Comparison of ENCODE assay signal across 19 cellular contexts in genomic region chr7:69622014-69622818, GRCh38.
"Had no signal": no experiment of that assay in that cellular context is flagged by ENCODE, and none has a peak within 500 bp of the region (broad histone marks: within the 10 kb centered on the region; RNA-seq: fewer than 3 reads in every experiment).

No MANE protein-coding gene starts in this region.

- H3K4me1 Mint-ChIP-seq: activated CD4-positive, alpha-beta memory T cell treated with anti-CD3 and anti-CD28 coated beads, Interleukin-2, amount 10 ng/mL, durations not matched to agents 7 days and 5 days; activated naive CD4-positive, alpha-beta T cell treated with anti-CD3 and anti-CD28 coated beads, Interleukin-2, amount 50 U/mL, for 24 hours had no signal

- H3K27ac ChIP-seq: adrenal gland, gastroesophageal sphincter, hepatocyte, pancreas, sigmoid colon, spleen, upper lobe of left lung, WERI-Rb-1 had no signal

- H3K36me3 Mint-ChIP-seq: activated naive CD4-positive, alpha-beta T cell treated with anti-CD3 and anti-CD28 coated beads, Interleukin-2, amount 50 U/mL, for 24 hours; naive B cell had no signal

- H2AFZ ChIP-seq: hepatocyte had no signal

- FAIRE-seq: keratinocyte, pancreas had no signal

- H3K27me3 Mint-ChIP-seq: activated CD4-positive, alpha-beta memory T cell treated with anti-CD3 and anti-CD28 coated beads, Interleukin-2, amount 10 ng/mL, durations not matched to agents 7 days and 5 days had no signal

- H3K27ac Mint-ChIP-seq: activated CD4-positive, alpha-beta memory T cell treated with anti-CD3 and anti-CD28 coated beads, Interleukin-2, amount 10 ng/mL, durations not matched to agents 7 days and 5 days; activated naive CD4-positive, alpha-beta T cell treated with anti-CD3 and anti-CD28 coated beads, Interleukin-2, amount 50 U/mL, for 24 hours; activated T-cell treated with anti-CD3 and anti-CD28 coated beads, Interleukin-2, amount 50 U/mL, for 24 hours; naive B cell; stimulated activated naive CD8-positive, alpha-beta T cell treated with anti-CD3 and anti-CD28 coated beads, Interleukin-15, amount 100 ng/mL, for 72 hours had no signal

- H3K4me3 ChIP-seq: adrenal gland, gastroesophageal sphincter, hepatocyte, pancreas, sigmoid colon, spleen, upper lobe of left lung had no signal

- H3K27me3 ChIP-seq: adrenal gland, gastroesophageal sphincter, hepatocyte, pancreas, sigmoid colon, spleen, upper lobe of left lung had no signal

- DNase-seq: activated CD4-positive, alpha-beta memory T cell treated with anti-CD3 and anti-CD28 coated beads, Interleukin-2, amount 10 ng/mL, durations not matched to agents 7 days and 5 days; activated CD4-positive, alpha-beta T cell treated with anti-CD3 and anti-CD28 coated beads for 4 hours; activated effector memory CD4-positive, alpha-beta T cell treated with Interleukin-2 at 50 U/mL for 16 hours; activated T-cell treated with anti-CD3 and anti-CD28 coated beads, Interleukin-2, amount 50 U/mL, for 24 hours; adrenal gland; dermis blood vessel endothelial cell; erythroblast; naive B cell; sigmoid colon; spleen; stimulated activated naive CD8-positive, alpha-beta T cell treated with anti-CD3 and anti-CD28 coated beads, Interleukin-15, amount 100 ng/mL, for 72 hours; upper lobe of left lung; WERI-Rb-1 had no signal

- H3K4me1 ChIP-seq: pancreas, spleen, upper lobe of left lung had no signal

- H3K4me2 ChIP-seq: hepatocyte had no signal

- H3K9me3 Mint-ChIP-seq: activated CD4-positive, alpha-beta memory T cell treated with anti-CD3 and anti-CD28 coated beads, Interleukin-2, amount 10 ng/mL, durations not matched to agents 7 days and 5 days; activated naive CD4-positive, alpha-beta T cell treated with anti-CD3 and anti-CD28 coated beads, Interleukin-2, amount 50 U/mL, for 24 hours; activated T-cell treated with anti-CD3 and anti-CD28 coated beads, Interleukin-2, amount 50 U/mL, for 24 hours; naive B cell; stimulated activated naive CD8-positive, alpha-beta T cell treated with anti-CD3 and anti-CD28 coated beads, Interleukin-15, amount 100 ng/mL, for 72 hours had no signal

- ATAC-seq: gastroesophageal sphincter; left lobe of liver; stimulated activated naive CD8-positive, alpha-beta T cell treated with anti-CD3 and anti-CD28 coated beads, Interleukin-15, amount 100 ng/mL, for 72 hours had no signal

- H3K9me3 ChIP-seq: adrenal gland, gastroesophageal sphincter, pancreas, sigmoid colon, spleen, upper lobe of left lung had no signal

- H3K36me3 ChIP-seq: adrenal gland, gastroesophageal sphincter, pancreas, sigmoid colon, spleen, upper lobe of left lung, WERI-Rb-1 had no signal

- H3K4me3 Mint-ChIP-seq: activated CD4-positive, alpha-beta memory T cell treated with anti-CD3 and anti-CD28 coated beads, Interleukin-2, amount 10 ng/mL, durations not matched to agents 7 days and 5 days; activated naive CD4-positive, alpha-beta T cell treated with anti-CD3 and anti-CD28 coated beads, Interleukin-2, amount 50 U/mL, for 24 hours; activated T-cell treated with anti-CD3 and anti-CD28 coated beads, Interleukin-2, amount 50 U/mL, for 24 hours; naive B cell; stimulated activated naive CD8-positive, alpha-beta T cell treated with anti-CD3 and anti-CD28 coated beads, Interleukin-15, amount 100 ng/mL, for 72 hours had no signal
